In genomic region chr12:8849785-8850184, GRCh38 we compare ENCODE assay signal across 20 cellular contexts. TPM values are rescaled to one million over a fixed set of nuclear protein-coding genes. Genes with fewer than 3 reads are reported as not detected.
"Had no signal": no experiment of that assay in that cellular context is flagged by ENCODE, and none has a peak within 500 bp of the region (broad histone marks: within the 10 kb centered on the region; RNA-seq: fewer than 3 reads in every experiment).

No MANE protein-coding gene starts in this region.

- ATAC-seq: activated CD8-positive, alpha-beta memory T cell treated with anti-CD3 and anti-CD28 coated beads, Interleukin-2, amount 10 ng/mL, durations not matched to agents 7 days and 5 days; gastroesophageal sphincter; heart right ventricle; mucosa of descending colon; naive thymus-derived CD8-positive, alpha-beta T cell; psoas muscle; right lobe of liver; stimulated activated effector memory CD8-positive, alpha-beta T cell treated with anti-CD3 and anti-CD28 coated beads, Interleukin-12 subunit alpha, Interleukin-12 subunit beta, amount 100 ng/mL, for 72 hours had no signal

- H3K36me3 ChIP-seq: gastroesophageal sphincter, heart right ventricle, left ventricle myocardium inferior, ovary, right lobe of liver had no signal

- H3K9me3 ChIP-seq: gastroesophageal sphincter, heart right ventricle, left ventricle myocardium inferior, mucosa of descending colon, ovary, psoas muscle, right lobe of liver had no signal

- H3K4me1 ChIP-seq: psoas muscle had no signal

- H3K9me3 Mint-ChIP-seq: activated B cell treated with CpG ODN at 0.5 μM for 24 hours; activated CD4-positive, alpha-beta memory T cell treated with anti-CD3 and anti-CD28 coated beads for 36 hours; immature natural killer cell; naive thymus-derived CD8-positive, alpha-beta T cell; stimulated activated effector memory CD8-positive, alpha-beta T cell treated with anti-CD3 and anti-CD28 coated beads, Interleukin-12 subunit alpha, Interleukin-12 subunit beta, amount 100 ng/mL, for 72 hours had no signal

- H3K4me3 ChIP-seq: gastroesophageal sphincter, heart right ventricle, left ventricle myocardium inferior, mucosa of descending colon, ovary, psoas muscle, right lobe of liver, smooth muscle cell had no signal

- H3K4me1 Mint-ChIP-seq: activated B cell treated with CpG ODN at 0.5 μM for 24 hours; activated CD8-positive, alpha-beta memory T cell treated with anti-CD3 and anti-CD28 coated beads, Interleukin-2, amount 10 ng/mL, durations not matched to agents 7 days and 5 days; immature natural killer cell; naive thymus-derived CD8-positive, alpha-beta T cell; stimulated activated effector memory CD8-positive, alpha-beta T cell treated with anti-CD3 and anti-CD28 coated beads, Interleukin-12 subunit alpha, Interleukin-12 subunit beta, amount 100 ng/mL, for 72 hours had no signal

- H3K4me3 Mint-ChIP-seq: activated B cell treated with CpG ODN at 0.5 μM for 24 hours; activated CD4-positive, alpha-beta memory T cell treated with anti-CD3 and anti-CD28 coated beads for 36 hours; activated CD8-positive, alpha-beta memory T cell treated with anti-CD3 and anti-CD28 coated beads, Interleukin-2, amount 10 ng/mL, durations not matched to agents 7 days and 5 days; activated naive CD8-positive, alpha-beta T cell; immature natural killer cell; naive thymus-derived CD8-positive, alpha-beta T cell; stimulated activated effector memory CD8-positive, alpha-beta T cell treated with anti-CD3 and anti-CD28 coated beads, Interleukin-12 subunit alpha, Interleukin-12 subunit beta, amount 100 ng/mL, for 72 hours had no signal

- H3K27me3 ChIP-seq: gastroesophageal sphincter, heart right ventricle, ovary, right lobe of liver had no signal

- H3K27me3 Mint-ChIP-seq: activated CD8-positive, alpha-beta memory T cell treated with anti-CD3 and anti-CD28 coated beads, Interleukin-2, amount 10 ng/mL, durations not matched to agents 7 days and 5 days; activated naive CD8-positive, alpha-beta T cell had no signal

- H3K27ac ChIP-seq: gastroesophageal sphincter, heart right ventricle, left ventricle myocardium inferior, ovary, psoas muscle, right lobe of liver had no signal

- H3K36me3 Mint-ChIP-seq: activated CD4-positive, alpha-beta memory T cell treated with anti-CD3 and anti-CD28 coated beads for 36 hours; activated CD8-positive, alpha-beta memory T cell treated with anti-CD3 and anti-CD28 coated beads, Interleukin-2, amount 10 ng/mL, durations not matched to agents 7 days and 5 days; activated naive CD8-positive, alpha-beta T cell; immature natural killer cell; naive thymus-derived CD8-positive, alpha-beta T cell; stimulated activated effector memory CD8-positive, alpha-beta T cell treated with anti-CD3 and anti-CD28 coated beads, Interleukin-12 subunit alpha, Interleukin-12 subunit beta, amount 100 ng/mL, for 72 hours had no signal

- H3K27ac Mint-ChIP-seq: activated B cell treated with CpG ODN at 0.5 μM for 24 hours; activated CD4-positive, alpha-beta memory T cell treated with anti-CD3 and anti-CD28 coated beads for 36 hours; activated CD8-positive, alpha-beta memory T cell treated with anti-CD3 and anti-CD28 coated beads, Interleukin-2, amount 10 ng/mL, durations not matched to agents 7 days and 5 days; activated naive CD8-positive, alpha-beta T cell; immature natural killer cell had no signal

- DNase-seq: activated B cell treated with CpG ODN at 0.5 μM for 24 hours; activated CD4-positive, alpha-beta memory T cell treated with anti-CD3 and anti-CD28 coated beads for 36 hours; activated CD4-positive, alpha-beta T cell treated with anti-CD3 and anti-CD28 coated beads for 4 hours; activated CD8-positive, alpha-beta memory T cell treated with anti-CD3 and anti-CD28 coated beads, Interleukin-2, amount 10 ng/mL, durations not matched to agents 7 days and 5 days; effector CD8-positive, alpha-beta T cell; heart right ventricle; immature natural killer cell; kidney glomerular epithelial cell; left ventricle myocardium inferior; mesenchymal stem cell; mucosa of descending colon; naive thymus-derived CD8-positive, alpha-beta T cell; ovary; psoas muscle; right lobe of liver; stimulated activated CD4-positive, alpha-beta T cell treated with anti-CD3 and anti-CD28 coated beads, Interleukin-4, amount 100 ng/mL, for 24 hours had no signal

RNA-seq across cellular contexts. Expression of gene A2ML1, which starts 27.4 kb away (rescaled TPM):
- total RNA-seq: activated B cell treated with CpG ODN at 0.5 μM for 24 hours; activated CD4-positive, alpha-beta memory T cell treated with anti-CD3 and anti-CD28 coated beads for 36 hours; activated CD8-positive, alpha-beta memory T cell treated with anti-CD3 and anti-CD28 coated beads, Interleukin-2, amount 10 ng/mL, durations not matched to agents 7 days and 5 days; left ventricle myocardium inferior; naive thymus-derived CD8-positive, alpha-beta T cell had no signal
- polyA plus RNA-seq: immature natural killer cell; naive thymus-derived CD8-positive, alpha-beta T cell had no signal
